Comparison of ENCODE assay signal across 8 cellular contexts in genomic region chr5:138466058-138466899, GRCh38. TPM values are rescaled to one million over a fixed set of nuclear protein-coding genes. Genes with fewer than 3 reads are reported as not detected.
DNase-seq lines count a peak whose midpoint lies in the region; ATAC-seq, FAIRE-seq and TF ChIP-seq lines count a peak whose summit lies in the region.

No MANE protein-coding gene starts in this region.

- peak overlapping the region; percentile 69 for H3K9ac ChIP-seq in mucosa of stomach (ENCODE audit: low read length)

- TF ChIP-seq POLR2A in Peyer's patch (IDR thresholded peaks at IDR 0.05), result no peak

- no peaks in the 10 kb centered on the region for H3K9me3 ChIP-seq in Peyer's patch
- no peaks in the 10 kb centered on the region for H3K9me3 ChIP-seq in mucosa of stomach (ENCODE audit: control insufficient read depth, low read length)

- H3K4me1 ChIP-seq in Peyer's patch (peaks cover 0 to 32% (median 7%) of the 10 kb centered on the region in 4 donors), mucosa of stomach (ENCODE audit: control insufficient read depth, insufficient read depth, low read length) (peaks cover 29% of the 10 kb centered on the region)

- H3K4me3 ChIP-seq in Peyer's patch (peak overlapping the region; percentile 78 to 93 (median 88)), cardiac fibroblast (replicated peaks in 1 of 2; ENCODE audit: low read depth in 2 of 2, low read length in 2 of 2) (peak overlapping the region; percentile 76 to 82), mucosa of stomach (ENCODE audit: low read length) (peak overlapping the region; percentile 84)

- no peak for FAIRE-seq in urothelium cell line (lab: Jason Lieb, UNC)

- DNase-seq in Daoy (ENCODE audit: low read depth), result peak; percentile 39
- DNase-seq in Peyer's patch, result peak in 1 of 3 donors; percentile 60
- DNase-seq in cardiac fibroblast (ENCODE audit: low read depth in 2 of 2), result peak; percentile 38 to 71
- peak; percentile 14 for DNase-seq in urothelium cell line (ENCODE audit: low spot score)
- no peak for DNase-seq in NCI-H146 (lab: John Stamatoyannopoulos, UW)

- H3K27me3 ChIP-seq in Peyer's patch (no peaks in the 10 kb centered on the region), mucosa of stomach (ENCODE audit: control insufficient read depth, insufficient read depth, low read length) (no peaks in the 10 kb centered on the region)

- ATAC-seq in GM19452 (IDR thresholded peaks at IDR 0.05; ENCODE audit: unreplicated experiment) (no peak), HG02798 (IDR thresholded peaks at IDR 0.05; ENCODE audit: poor library complexity, unreplicated experiment) (no peak)

- peak overlapping the region in 3 of 4 donors; percentile 4 to 97 (median 96) for H3K27ac ChIP-seq in Peyer's patch

- H3K36me3 ChIP-seq in Peyer's patch (no peaks in the 10 kb centered on the region), mucosa of stomach (ENCODE audit: control insufficient read depth, insufficient read depth, low read length) (no peaks in the 10 kb centered on the region)

- TF ChIP-seq CTCF in Peyer's patch (IDR thresholded peaks at IDR 0.05), result no peak
- TF ChIP-seq CTCF in cardiac fibroblast (IDR thresholded peaks at IDR 0.05; ENCODE audit: low read depth, low read length), result no peak

RNA-seq across cellular contexts. Expression of gene EGR1, which starts 1.0 kb away (rescaled TPM):
- total RNA-seq in Daoy (2014; rRNA removed; shearing (Covaris generic)), result 9.7 and 11.5 TPM in 2 replicates
- 100 to 1,000 TPM in 1 of 4 donors, 10 to 100 TPM in 1, 1 to 10 TPM in 2; 5.3 to 109 (median 11.4) TPM for total RNA-seq in Peyer's patch

RNA-seq across cellular contexts. Expression of gene REEP2, which starts 27.4 kb away (rescaled TPM):
- 3.4 and 12.3 TPM in 2 replicates for total RNA-seq in Daoy (2014; rRNA removed; shearing (Covaris generic))
- total RNA-seq in Peyer's patch, result 10 to 100 TPM in 1 of 4 donors, 1 to 10 TPM in 3; 1.7 to 10.7 (median 2.1) TPM
